ENCODE assay signal across 8 cellular contexts in the genomic region with DNA sequence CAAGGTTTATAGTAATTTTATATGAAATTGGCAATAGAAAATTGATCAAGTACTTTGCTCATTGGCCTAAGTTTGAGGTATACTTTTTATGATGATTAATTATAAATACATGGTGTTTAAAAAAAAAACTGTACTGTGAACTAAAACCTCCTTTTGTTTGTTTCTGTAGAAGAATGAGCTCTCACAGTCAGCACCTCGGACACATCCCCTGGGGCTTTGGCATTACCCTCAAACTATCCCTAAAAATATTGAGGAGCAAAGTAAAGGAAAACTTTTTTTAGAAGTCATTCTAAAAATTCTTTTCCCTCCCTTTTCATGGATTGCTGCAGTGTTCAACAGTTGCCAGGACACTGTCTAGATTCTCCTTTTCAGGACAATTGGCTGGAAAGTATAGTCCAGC.
"Had no signal": no experiment of that assay in that cellular context is flagged by ENCODE, and none has a peak within 500 bp of the region (broad histone marks: within the 10 kb centered on the region; RNA-seq: fewer than 3 reads in every experiment).

No MANE protein-coding gene starts in this region.

- H3K9me3 Mint-ChIP-seq: H9, HFFc6 had no signal

- ATAC-seq: HCT116 had no signal

- H3K27ac Mint-ChIP-seq: H9, HFFc6 had no signal

- H3K36me3 ChIP-seq: HAP-1 had no signal

- H2AFZ ChIP-seq: GM23248 had no signal

- H3K4me3 Mint-ChIP-seq: H9, HFFc6 had no signal

- H3K4me1 ChIP-seq: HAP-1 had no signal

- H3K27ac ChIP-seq: GM23248 had no signal

- H3K4me3 ChIP-seq: GM23248, HAP-1 had no signal

- DNase-seq: GM23248, GOT3, H7, H9, HCEC 1CT, HFFc6 had no signal

- H3K9me3 ChIP-seq: HAP-1 had no signal

- H3K9ac ChIP-seq: GM23248 had no signal
